ENCODE assay signal across 27 cellular contexts in genomic region chr7:154817224-154817896, GRCh38.
DNase-seq lines count a peak whose midpoint lies in the region; ATAC-seq, FAIRE-seq and TF ChIP-seq lines count a peak whose summit lies in the region.
"Had no signal": no experiment of that assay in that cellular context is flagged by ENCODE, and none has a peak within 500 bp of the region (broad histone marks: within the 10 kb centered on the region; RNA-seq: fewer than 3 reads in every experiment).

No MANE protein-coding gene starts in this region.

- peaks cover 44% of the 10 kb centered on the region for H3K9me3 Mint-ChIP-seq in osteocyte (ENCODE audit: unreplicated experiment)

- H3K79me2 ChIP-seq in GM12878 (ENCODE audit: control insufficient read depth, insufficient read depth, low read length) (no peaks in the 10 kb centered on the region), GM23248 (ENCODE audit: insufficient read depth) (no peaks in the 10 kb centered on the region)

- H3K4me3 Mint-ChIP-seq in osteocyte (ENCODE audit: unreplicated experiment), result no peak overlapping the region
- H3K4me3 Mint-ChIP-seq: B cell; CD8-positive, alpha-beta memory T cell; H9 had no signal

- H3K36me3 ChIP-seq in GM12878 (ENCODE audit: control insufficient read depth in 2 of 2, insufficient read depth in 2 of 2, low read length in 1 of 2) (no peaks in the 10 kb centered on the region), esophagus squamous epithelium (no peaks in the 10 kb centered on the region), GM23248 (ENCODE audit: low read depth) (no peaks in the 10 kb centered on the region), left lung (no peaks in the 10 kb centered on the region)
- H3K36me3 ChIP-seq: SJCRH30 had no signal

- TF ChIP-seq RAD21 in GM12878 (IDR thresholded peaks at IDR 0.05; ENCODE audit: insufficient read depth, low read depth, low read length), result no peak

- CTCF ChIA-PET in HEK293T (lab: Yijun Ruan, JAX), result no interaction called here
- CTCF ChIA-PET in GM12878 (lab: Yijun Ruan, JAX), result no interaction called here

- DNase-seq in HEK293T (ENCODE audit: extremely low spot score), result no peak
- peak; percentile 18 for DNase-seq in NB4 (ENCODE audit: low read depth)
- DNase-seq in GM12878 (ENCODE audit: low read depth, low spot score), result no peak
- no peak for DNase-seq in esophagus squamous epithelium (lab: John Stamatoyannopoulos, UW)
- DNase-seq in GM23248, result no peak
- DNase-seq in left lung, result no peak
- no peak for DNase-seq in osteocyte (ENCODE audit: extremely low spot score, unreplicated experiment)
- DNase-seq: CD8-positive, alpha-beta memory T cell; DMS 273 treated with DMSO at 0.1 percent for 48 hours; DND-41; H9; IMR-90; Karpas-422; NCI-H1105; NCI-H1436 treated with DMSO at 0.1 percent for 48 hours; NCI-H187 treated with DMSO at 0.1 percent for 48 hours; NCI-H2107; NCI-H446; NCI-H524 treated with DMSO at 0.1 percent for 48 hours; NCI-H774; SJCRH30 had no signal

- H3K4me1 Mint-ChIP-seq in osteocyte (ENCODE audit: unreplicated experiment), result no peaks in the 10 kb centered on the region
- H3K4me1 Mint-ChIP-seq: B cell; CD8-positive, alpha-beta memory T cell; H9 had no signal

- no peaks in the 10 kb centered on the region for H3F3A ChIP-seq in GM23248 (ENCODE audit: insufficient read depth)

- H2AFZ ChIP-seq in GM12878 (ENCODE audit: control insufficient read depth, low read depth, low read length) (no peak overlapping the region), GM23248 (no peak overlapping the region)

- SMC1A ChIA-PET in GM12878 (lab: Charles Lee; ENCODE audit: uncharacterized antibody, unreplicated experiment), result no interaction called here

- in situ Hi-C loops in GM12878 (cut with MboI), result no loop called here
- in situ Hi-C loops in GM23248 (cut with MboI), result no loop called here

- H3K27ac ChIP-seq in GM12878 (ENCODE audit: control insufficient read depth, insufficient read depth), result no peak overlapping the region
- H3K27ac ChIP-seq in esophagus squamous epithelium, result no peak overlapping the region
- no peak overlapping the region for H3K27ac ChIP-seq in GM23248
- no peak overlapping the region for H3K27ac ChIP-seq in left lung
- H3K27ac ChIP-seq: C4-2B, SJCRH30 had no signal

- H4K20me1 ChIP-seq in GM12878 (ENCODE audit: control insufficient read depth, insufficient read depth), result no peaks in the 10 kb centered on the region
- H4K20me1 ChIP-seq in GM23248 (ENCODE audit: insufficient read depth), result no peaks in the 10 kb centered on the region

- no peak overlapping the region for H3K4me2 ChIP-seq in GM12878 (ENCODE audit: control insufficient read depth, insufficient read depth)
- H3K4me2 ChIP-seq in GM23248 (ENCODE audit: unreplicated experiment), result no peak overlapping the region

- H3K27me3 Mint-ChIP-seq in osteocyte (ENCODE audit: unreplicated experiment), result no peaks in the 10 kb centered on the region

- H3K4me1 ChIP-seq in GM12878 (ENCODE audit: control insufficient read depth, insufficient read depth, low read length), result no peaks in the 10 kb centered on the region
- no peaks in the 10 kb centered on the region for H3K4me1 ChIP-seq in esophagus squamous epithelium
- H3K4me1 ChIP-seq in GM23248 (ENCODE audit: insufficient read depth), result no peaks in the 10 kb centered on the region
- no peaks in the 10 kb centered on the region for H3K4me1 ChIP-seq in left lung
- H3K4me1 ChIP-seq: SJCRH30 had no signal

- H3K9me3 ChIP-seq in GM12878 (replicated peaks; ENCODE audit: control insufficient read depth, insufficient read depth, low read length) (no peaks in the 10 kb centered on the region; the same call in 2 of the 3 replicates), esophagus squamous epithelium (peaks cover 0 to 20% (median 3%) of the 10 kb centered on the region in 3 donors), GM23248 (ENCODE audit: low read depth) (no peaks in the 10 kb centered on the region), left lung (peaks cover 0 to 11% of the 10 kb centered on the region in 2 donors)
- H3K9me3 ChIP-seq: SJCRH30 had no signal

- RAD21 ChIA-PET in GM12878 (lab: Charles Lee; ENCODE audit: unreplicated experiment), result no interaction called here

- TF ChIP-seq EP300 in GM12878 (IDR thresholded peaks at IDR 0.05; ENCODE audit: borderline replicate concordance in 1 of 2, control insufficient read depth in 1 of 2, low read depth in 2 of 2, low read length in 2 of 2), result no peak

- no peak for TF ChIP-seq POLR2A in NB4 (IDR thresholded peaks at IDR 0.05; ENCODE audit: extremely low read depth, insufficient read length)
- TF ChIP-seq POLR2A in GM12878 (IDR thresholded peaks at IDR 0.05; ENCODE audit: low read depth, low read length), result no peak
- TF ChIP-seq POLR2A in esophagus squamous epithelium (IDR thresholded peaks at IDR 0.05), result no peak

- no TSS peak for BruUV-seq in GM12878 (replicated peaks; lab: Mats Ljungman, UMichigan)

- H3K9me2 ChIP-seq in GM23248 (ENCODE audit: insufficient read depth), result no peaks in the 10 kb centered on the region

- H3K27me3 ChIP-seq in GM12878 (replicated peaks in 1 of 2; ENCODE audit: control insufficient read depth in 2 of 2, insufficient read depth in 2 of 2, low read length in 1 of 2) (no peaks in the 10 kb centered on the region), esophagus squamous epithelium (no peaks in the 10 kb centered on the region), GM23248 (replicated peaks; ENCODE audit: insufficient read depth) (no peaks in the 10 kb centered on the region), left lung (no peaks in the 10 kb centered on the region)

- WGBS in GM12878 (ENCODE audit: insufficient coverage, insufficient replicate concordance, low lambda C conversion rate, missing lambda C conversion rate), result 43% methylated on average over 7 of the region's 7 CpGs
- 74 to 78% methylated on average over 7 of the region's 7 CpGs for WGBS in esophagus squamous epithelium, 2 donors
- WGBS in GM23248 (ENCODE audit: low coverage in 1 of 2, low lambda C conversion rate in 2 of 2, missing lambda C conversion rate in 2 of 2), 2 experiments, result 58 to 66% methylated on average over 7 of the region's 7 CpGs

- H3K4me3 ChIP-seq in NB4 (ENCODE audit: low read depth, low read length), result no peak overlapping the region
- H3K4me3 ChIP-seq in GM12878, result no peak overlapping the region
- no peak overlapping the region for H3K4me3 ChIP-seq in esophagus squamous epithelium
- H3K4me3 ChIP-seq in GM23248, result no peak overlapping the region
- no peak overlapping the region for H3K4me3 ChIP-seq in left lung
- H3K4me3 ChIP-seq: SJCRH30 had no signal

- H3K9ac ChIP-seq in GM12878 (ENCODE audit: control insufficient read depth, insufficient read depth, low read length) (no peak overlapping the region), GM23248 (no peak overlapping the region)

- ATAC-seq in GM12878 (no peak), left lung (no peak)
- ATAC-seq: Right ventricle myocardium inferior, SK-N-SH treated with all-trans-retinoic acid at 6 μM for 48 hours had no signal

- H3K36me3 Mint-ChIP-seq in osteocyte (ENCODE audit: unreplicated experiment), result no peaks in the 10 kb centered on the region

- intact Hi-C loops in GM12878 (cut with micrococcal nuclease; ENCODE audit: unreplicated experiment) (no loop called here), esophagus squamous epithelium (cut with DNase I) (no loop called here), left lung (cut with DNase I) (no loop called here)

- FAIRE-seq in GM12878 (lab: Jason Lieb, UNC), result no peak
- FAIRE-seq: GM18507, RCC 7860 had no signal

- H3K27ac Mint-ChIP-seq in osteocyte (ENCODE audit: unreplicated experiment), result no peak overlapping the region
- H3K27ac Mint-ChIP-seq: B cell; CD8-positive, alpha-beta memory T cell; H9 had no signal

- TF ChIP-seq CTCF in NB4 (IDR thresholded peaks at IDR 0.05; ENCODE audit: low read depth, low read length) (no peak), GM12878 (IDR thresholded peaks at IDR 0.05 in 2 of 3, conservative IDR thresholded peaks at IDR 0.05 in 1 of 3; ENCODE audit: control insufficient read depth in 2 of 3, extremely low read depth in 1 of 3, insufficient read depth in 1 of 3, low read depth in 3 of 3, low read length in 3 of 3) (no peak), esophagus squamous epithelium (IDR thresholded peaks at IDR 0.05) (no peak), left lung (IDR thresholded peaks at IDR 0.05) (no peak), osteocyte (IDR thresholded peaks at IDR 0.05) (no peak)

- POLR2A ChIA-PET in HEK293T (lab: Yijun Ruan, JAX) (no interaction called here), GM12878 (lab: Charles Lee) (no interaction called here)

TF ChIP-seq in HEK293T, 16 proteins besides CTCF, POLR2A, EP300 and RAD21 (continues in another document):
- TF ChIP-seq, protein P1, sequence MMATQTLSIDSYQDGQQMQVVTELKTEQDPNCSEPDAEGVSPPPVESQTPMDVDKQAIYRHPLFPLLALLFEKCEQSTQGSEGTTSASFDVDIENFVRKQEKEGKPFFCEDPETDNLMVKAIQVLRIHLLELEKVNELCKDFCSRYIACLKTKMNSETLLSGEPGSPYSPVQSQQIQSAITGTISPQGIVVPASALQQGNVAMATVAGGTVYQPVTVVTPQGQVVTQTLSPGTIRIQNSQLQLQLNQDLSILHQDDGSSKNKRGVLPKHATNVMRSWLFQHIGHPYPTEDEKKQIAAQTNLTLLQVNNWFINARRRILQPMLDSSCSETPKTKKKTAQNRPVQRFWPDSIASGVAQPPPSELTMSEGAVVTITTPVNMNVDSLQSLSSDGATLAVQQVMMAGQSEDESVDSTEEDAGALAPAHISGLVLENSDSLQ (IDR thresholded peaks at IDR 0.05), result peak; percentile 89
- TF ChIP-seq CTBP1 (IDR thresholded peaks at IDR 0.05; ENCODE audit: borderline replicate concordance) (peak; percentile 48; the same call in 1 of the 2 replicates), TARDBP (IDR thresholded peaks at IDR 0.05) (peak; percentile 62; the same call in 1 of the 2 replicates), LEF1 (IDR thresholded peaks at IDR 0.05; ENCODE audit: borderline replicate concordance) (0 out of 2 replicates have a peak, but pooled peaks have one; percentile 17), SP1 (IDR thresholded peaks at IDR 0.05) (no peak)

TF ChIP-seq in GM12878, 131 proteins besides CTCF, POLR2A, EP300 and RAD21 (continues in another document):
- peak; percentile 43; the same call in 1 of the 2 replicates for TF ChIP-seq ATF2 (IDR thresholded peaks at IDR 0.05; ENCODE audit: low read length)
- no peak for TF ChIP-seq STAT1 (conservative IDR thresholded peaks at IDR 0.05)
